ENCODE assay signal across 27 cellular contexts in genomic region chr5:172923539-172923938, GRCh38.
"Had no signal": no experiment of that assay in that cellular context is flagged by ENCODE, and none has a peak within 500 bp of the region (broad histone marks: within the 10 kb centered on the region; RNA-seq: fewer than 3 reads in every experiment).

No MANE protein-coding gene starts in this region.

- H3K4me3 Mint-ChIP-seq: dendritic cell treated with granulocyte-macrophage colony-stimulating factor and Interleukin-4, amounts not matched to agents 40 ng/mL and 50 ng/mL, for 4 days; endodermal cell; naive thymus-derived CD4-positive, alpha-beta T cell; nephron; stimulated activated memory B cell treated with anti-CD40 and anti-IgM and Interleukin-4, amounts not matched to agents 10 μg/mL and 1 μg/mL and 100 μg/mL, for 72 hours; type B pancreatic cell had no signal

- H3K27ac ChIP-seq: colonic mucosa, epithelial cell of prostate, foreskin keratinocyte, heart left ventricle, hepatocyte, prostate gland, right atrium auricular region, testis had no signal

- ATAC-seq: esophagus mucosa; foreskin keratinocyte; gastroesophageal sphincter; heart left ventricle; left lobe of liver; naive thymus-derived CD4-positive, alpha-beta T cell; stimulated activated memory B cell treated with anti-CD40 and anti-IgM and Interleukin-4, amounts not matched to agents 10 μg/mL and 1 μg/mL and 100 μg/mL, for 72 hours; stimulated activated naive CD8-positive, alpha-beta T cell treated with anti-CD3 and anti-CD28 coated beads, Interleukin-15, Interleukin-2, amounts not matched to agents 100 U/mL and 50 U/mL, for 24 hours had no signal

- H3K27me3 ChIP-seq: colonic mucosa, foreskin keratinocyte, gastroesophageal sphincter, heart left ventricle, hepatocyte, right atrium auricular region, sigmoid colon, testis, tibial artery had no signal

- H3K4me2 ChIP-seq: hepatocyte had no signal

- H3K36me3 ChIP-seq: colonic mucosa had no signal

- H3K27ac Mint-ChIP-seq: dendritic cell treated with granulocyte-macrophage colony-stimulating factor and Interleukin-4, amounts not matched to agents 40 ng/mL and 50 ng/mL, for 4 days; endodermal cell; nephron; stimulated activated memory B cell treated with anti-CD40 and anti-IgM and Interleukin-4, amounts not matched to agents 10 μg/mL and 1 μg/mL and 100 μg/mL, for 72 hours had no signal

- H3K4me1 Mint-ChIP-seq: endodermal cell had no signal

- H3K9me3 Mint-ChIP-seq: dendritic cell treated with granulocyte-macrophage colony-stimulating factor and Interleukin-4, amounts not matched to agents 40 ng/mL and 50 ng/mL, for 4 days; endodermal cell; naive thymus-derived CD4-positive, alpha-beta T cell; nephron; stimulated activated memory B cell treated with anti-CD40 and anti-IgM and Interleukin-4, amounts not matched to agents 10 μg/mL and 1 μg/mL and 100 μg/mL, for 72 hours; type B pancreatic cell had no signal

- H3K4me3 ChIP-seq: colonic mucosa, gastroesophageal sphincter, heart left ventricle, hepatocyte, prostate gland, right atrium auricular region, sigmoid colon, testis, tibial artery had no signal

- H3K4me1 ChIP-seq: colonic mucosa, prostate gland, testis had no signal

- H3K9me3 ChIP-seq: colonic mucosa, gastroesophageal sphincter, heart left ventricle, prostate gland, right atrium auricular region, sigmoid colon, testis, tibial artery had no signal

- DNase-seq: colonic mucosa; effector CD8-positive, alpha-beta T cell; endodermal cell; foreskin keratinocyte; heart left ventricle; kidney; mesendoderm; midbrain; naive thymus-derived CD4-positive, alpha-beta T cell; nucleus accumbens; sigmoid colon; stimulated activated CD4-positive, alpha-beta T cell treated with anti-CD3 and anti-CD28 coated beads, Interleukin-2, amount 100 ng/mL, for 24 hours; stimulated activated CD4-positive, alpha-beta T cell treated with anti-CD3 and anti-CD28 coated beads, Interleukin-4, amount 100 ng/mL, for 24 hours; stimulated activated naive CD8-positive, alpha-beta T cell treated with anti-CD3 and anti-CD28 coated beads, Interleukin-15, Interleukin-2, amounts not matched to agents 100 U/mL and 50 U/mL, for 24 hours; testis; tibial artery had no signal

- H3K27me3 Mint-ChIP-seq: dendritic cell treated with granulocyte-macrophage colony-stimulating factor and Interleukin-4, amounts not matched to agents 40 ng/mL and 50 ng/mL, for 4 days; naive thymus-derived CD4-positive, alpha-beta T cell; stimulated activated memory B cell treated with anti-CD40 and anti-IgM and Interleukin-4, amounts not matched to agents 10 μg/mL and 1 μg/mL and 100 μg/mL, for 72 hours; type B pancreatic cell had no signal

- FAIRE-seq: kidney had no signal
